In genomic region chr2:218152172-218152571, GRCh38 we compare ENCODE assay signal across 28 cellular contexts. TPM values are rescaled to one million over a fixed set of nuclear protein-coding genes. Genes with fewer than 3 reads are reported as not detected.
"Had no signal": no experiment of that assay in that cellular context is flagged by ENCODE, and none has a peak within 500 bp of the region (broad histone marks: within the 10 kb centered on the region; RNA-seq: fewer than 3 reads in every experiment).

No MANE protein-coding gene starts in this region.

- ATAC-seq: activated CD8-positive, alpha-beta memory T cell treated with anti-CD3 and anti-CD28 coated beads, Interleukin-2, amount 10 ng/mL, durations not matched to agents 7 days and 5 days; activated naive CD4-positive, alpha-beta T cell treated with anti-CD3 and anti-CD28 coated beads, Interleukin-2, amount 50 U/mL, for 72 hours; K562; SK-N-SH treated with all-trans-retinoic acid at 6 μM for 48 hours; T-helper 17 cell; WTC11 had no signal

- H3K4me3 ChIP-seq: cardiac muscle cell, K562, SJSA1 had no signal

- DNase-seq: activated CD4-positive, alpha-beta T cell treated with anti-CD3 and anti-CD28 coated beads, Interleukin-2, amount 10 ng/mL, durations not matched to agents 24 days and 14 days; activated CD4-positive, alpha-beta T cell treated with anti-CD3 and anti-CD28 coated beads, Interleukin-2, amount 50 U/mL, for 48 hours; activated CD4-positive, CD25-positive, alpha-beta regulatory T cell treated with anti-CD3 and anti-CD28 coated beads, Interleukin-2, amount 50 U/mL, for 72 hours; activated CD8-positive, alpha-beta memory T cell treated with anti-CD3 and anti-CD28 coated beads, Interleukin-2, amount 10 ng/mL, durations not matched to agents 7 days and 5 days; activated effector memory CD4-positive, alpha-beta T cell treated with anti-CD3 and anti-CD28 coated beads, Interleukin-2, amount 50 U/mL, for 16 hours; activated naive CD4-positive, alpha-beta T cell treated with Interleukin-2 at 50 U/mL for 16 hours; activated naive CD8-positive, alpha-beta T cell treated with anti-CD3 and anti-CD28 coated beads, Interleukin-2, amount 50 U/mL, for 24 hours; activated T-cell treated with anti-CD3 and anti-CD28 coated beads, Interleukin-2, amount 50 U/mL, for 24 hours; amniotic stem cell; Karpas-422; NCI-H146; NCI-H187 treated with DMSO at 0.1 percent for 48 hours; NCI-H2081 treated with DMSO at 0.1 percent for 48 hours; NCI-H446; NCI-H524; Right ventricle myocardium superior; SW 1271; T-helper 17 cell; T-helper 9 cell had no signal

- H3K9me3 Mint-ChIP-seq: activated CD4-positive, alpha-beta T cell treated with anti-CD3 and anti-CD28 coated beads, Interleukin-2, amount 10 ng/mL, durations not matched to agents 24 days and 14 days; activated naive CD4-positive, alpha-beta T cell treated with anti-CD3 and anti-CD28 coated beads, Interleukin-2, amount 50 U/mL, for 72 hours; activated naive CD8-positive, alpha-beta T cell treated with anti-CD3 and anti-CD28 coated beads, Interleukin-2, amount 50 U/mL, for 24 hours; activated T-cell treated with anti-CD3 and anti-CD28 coated beads, Interleukin-2, amount 50 U/mL, for 24 hours; brain; WTC11 had no signal

- H3K4me1 ChIP-seq: SJSA1 had no signal

- H3K4me1 Mint-ChIP-seq: activated naive CD8-positive, alpha-beta T cell treated with anti-CD3 and anti-CD28 coated beads, Interleukin-2, amount 50 U/mL, for 24 hours; brain; WTC11 had no signal

- H3K27ac Mint-ChIP-seq: activated CD4-positive, alpha-beta T cell treated with anti-CD3 and anti-CD28 coated beads, Interleukin-2, amount 10 ng/mL, durations not matched to agents 24 days and 14 days; activated CD8-positive, alpha-beta memory T cell treated with anti-CD3 and anti-CD28 coated beads, Interleukin-2, amount 10 ng/mL, durations not matched to agents 7 days and 5 days; activated naive CD4-positive, alpha-beta T cell treated with anti-CD3 and anti-CD28 coated beads, Interleukin-2, amount 50 U/mL, for 72 hours; activated naive CD8-positive, alpha-beta T cell treated with anti-CD3 and anti-CD28 coated beads, Interleukin-2, amount 50 U/mL, for 24 hours; activated T-cell treated with anti-CD3 and anti-CD28 coated beads, Interleukin-2, amount 50 U/mL, for 24 hours; brain; T-helper 17 cell; WTC11 had no signal

- H3K27me3 ChIP-seq: cardiac muscle cell had no signal

- H3K27me3 Mint-ChIP-seq: activated naive CD8-positive, alpha-beta T cell treated with anti-CD3 and anti-CD28 coated beads, Interleukin-2, amount 50 U/mL, for 24 hours; activated T-cell treated with anti-CD3 and anti-CD28 coated beads, Interleukin-2, amount 50 U/mL, for 24 hours had no signal

- H3K9me3 ChIP-seq: SJSA1 had no signal

- H3K27ac ChIP-seq: cardiac muscle cell, SJSA1 had no signal

- H3K36me3 ChIP-seq: cardiac muscle cell, SJSA1 had no signal

- FAIRE-seq: astrocyte, K562 had no signal

- H3K36me3 Mint-ChIP-seq: activated CD8-positive, alpha-beta memory T cell treated with anti-CD3 and anti-CD28 coated beads, Interleukin-2, amount 10 ng/mL, durations not matched to agents 7 days and 5 days; activated naive CD4-positive, alpha-beta T cell treated with anti-CD3 and anti-CD28 coated beads, Interleukin-2, amount 50 U/mL, for 72 hours; brain; WTC11 had no signal

- H3K4me3 Mint-ChIP-seq: activated CD4-positive, alpha-beta T cell treated with anti-CD3 and anti-CD28 coated beads, Interleukin-2, amount 10 ng/mL, durations not matched to agents 24 days and 14 days; activated CD8-positive, alpha-beta memory T cell treated with anti-CD3 and anti-CD28 coated beads, Interleukin-2, amount 10 ng/mL, durations not matched to agents 7 days and 5 days; activated naive CD8-positive, alpha-beta T cell treated with anti-CD3 and anti-CD28 coated beads, Interleukin-2, amount 50 U/mL, for 24 hours; activated T-cell treated with anti-CD3 and anti-CD28 coated beads, Interleukin-2, amount 50 U/mL, for 24 hours; brain; T-helper 17 cell; WTC11 had no signal

RNA-seq across cellular contexts. Expression of gene CXCR1, which starts 14.6 kb away (rescaled TPM):
- total RNA-seq: activated CD4-positive, alpha-beta T cell treated with anti-CD3 and anti-CD28 coated beads, Interleukin-2, amount 10 ng/mL, durations not matched to agents 24 days and 14 days; activated naive CD4-positive, alpha-beta T cell treated with anti-CD3 and anti-CD28 coated beads, Interleukin-2, amount 50 U/mL, for 72 hours; astrocyte; cardiac muscle cell; K562; RPMI7951; SJSA1; T-helper 17 cell; WTC11 had no signal
- polyA plus RNA-seq: cardiac muscle cell, K562 had no signal

RNA-seq across cellular contexts. Expression of gene CXCR2, which starts 26.3 kb away (rescaled TPM):
- total RNA-seq: K562, RPMI7951, SJSA1 had no signal
- polyA plus RNA-seq: K562 had no signal
